ENCODE assay signal across 9 cellular contexts in genomic region chr11:72741849-72742521, GRCh38. TPM values are rescaled to one million over a fixed set of nuclear protein-coding genes. Genes with fewer than 3 reads are reported as not detected.
DNase-seq lines count a peak whose midpoint lies in the region; ATAC-seq and TF ChIP-seq lines count a peak whose summit lies in the region.
"Had no signal": no experiment of that assay in that cellular context is flagged by ENCODE, and none has a peak within 500 bp of the region (broad histone marks: within the 10 kb centered on the region; RNA-seq: fewer than 3 reads in every experiment).

No MANE protein-coding gene starts in this region.

- peak overlapping the region; percentile 17; the same call in 1 of the 2 replicates for H3K4me3 ChIP-seq in GM23338
- no peak overlapping the region for H3K4me3 ChIP-seq in esophagus squamous epithelium
- H3K4me3 ChIP-seq in osteoblast (ENCODE audit: insufficient read depth, low read length), result no peak overlapping the region

- H2AFZ ChIP-seq in GM23338 (no peak overlapping the region), osteoblast (ENCODE audit: low read length) (peak overlapping the region; percentile 37)

- peaks cover 12% of the 10 kb centered on the region for H4K20me1 ChIP-seq in GM23338 (replicated peaks; ENCODE audit: insufficient read depth)
- H4K20me1 ChIP-seq in osteoblast (ENCODE audit: insufficient read depth, low read length), result peaks cover 4% of the 10 kb centered on the region

- H3K9me2 ChIP-seq in GM23338 (ENCODE audit: insufficient read depth), result no peaks in the 10 kb centered on the region

- intact Hi-C loops in esophagus squamous epithelium (cut with DNase I), result no loop called here

- no peak for ATAC-seq in GM23338
- no peak for ATAC-seq in HG03196 (IDR thresholded peaks at IDR 0.05; ENCODE audit: unreplicated experiment)

- peaks cover 8% of the 10 kb centered on the region for H3K27me3 Mint-ChIP-seq in GM23338 (ENCODE audit: insufficient read depth, low read depth, poor library complexity)

- peaks cover 28% of the 10 kb centered on the region for H3K4me1 ChIP-seq in GM23338 (ENCODE audit: insufficient read depth)
- H3K4me1 ChIP-seq in esophagus squamous epithelium, result peaks cover 30 to 77% (median 50%) of the 10 kb centered on the region in 3 donors
- peaks cover 36% of the 10 kb centered on the region for H3K4me1 ChIP-seq in osteoblast (ENCODE audit: insufficient read depth, low read length)

- peak overlapping the region; percentile 66; the same call in 1 of the 2 replicates for H3K4me2 ChIP-seq in GM23338
- H3K4me2 ChIP-seq in osteoblast (ENCODE audit: insufficient read depth, low read length), result no peak overlapping the region

- no peaks in the 10 kb centered on the region for H3K36me3 ChIP-seq in GM23338 (ENCODE audit: insufficient read depth)
- no peaks in the 10 kb centered on the region for H3K36me3 ChIP-seq in esophagus squamous epithelium
- H3K36me3 ChIP-seq in osteoblast (ENCODE audit: insufficient read depth, low read length), result no peaks in the 10 kb centered on the region

- H3K36me3 Mint-ChIP-seq in GM23338 (ENCODE audit: low read depth), result no peaks in the 10 kb centered on the region; the same call in 1 of the 3 replicates

- peaks cover 50% of the 10 kb centered on the region for H3K4me1 Mint-ChIP-seq in GM23338

- H3K79me2 ChIP-seq in GM23338 (replicated peaks; ENCODE audit: insufficient read depth) (peaks cover 68% of the 10 kb centered on the region), osteoblast (ENCODE audit: insufficient read depth, low read length) (peaks cover 76% of the 10 kb centered on the region)

- no peaks in the 10 kb centered on the region for H3K9me3 Mint-ChIP-seq in GM23338

- DNase-seq in GM23338 (ENCODE audit: low spot score) (no peak), NOMO-1 treated with DMSO at 0.1 percent for 48 hours (lab: John Stamatoyannopoulos, UW; ENCODE audit: unreplicated experiment) (peak; percentile 32), esophagus squamous epithelium (lab: John Stamatoyannopoulos, UW) (no peak), osteoblast (ENCODE audit: insufficient read length, low spot score, missing footprints) (no peak), GOT3 (lab: John Stamatoyannopoulos, UW) (no peak), AG20443 (ENCODE audit: low spot score) (no peak), HPDE6-E6E7 (ENCODE audit: extremely low spot score) (no peak)
- DNase-seq: NCI-H1092 treated with DMSO at 0.1 percent for 48 hours had no signal

- peak overlapping the region; percentile 96 for H3K27ac Mint-ChIP-seq in GM23338

- H3K27ac ChIP-seq in GM23338 (ENCODE audit: low read depth) (peak overlapping the region; percentile 92), esophagus squamous epithelium (peak overlapping the region in 3 of 4 donors; percentile 11 to 48 (median 45)), osteoblast (ENCODE audit: low read depth, low read length) (peak overlapping the region; percentile 33)

- WGBS in esophagus squamous epithelium, 2 donors, result 54 to 66% methylated on average over 3 to 4 of the region's 7 CpGs

- TF ChIP-seq CTCF in GM23338 (conservative IDR thresholded peaks at IDR 0.05; ENCODE audit: low read depth in 2 of 2) (no peak), esophagus squamous epithelium (IDR thresholded peaks at IDR 0.05) (no peak), osteoblast (IDR thresholded peaks at IDR 0.05; ENCODE audit: extremely low read depth, low read depth, low read length) (no peak)

- no peak overlapping the region; the same call in 2 of the 3 replicates for H3K4me3 Mint-ChIP-seq in GM23338

- no peaks in the 10 kb centered on the region for H3F3A ChIP-seq in GM23338 (replicated peaks; ENCODE audit: low read depth)

- no peak for TF ChIP-seq POLR2A in esophagus squamous epithelium (IDR thresholded peaks at IDR 0.05)

- no peaks in the 10 kb centered on the region for H3K27me3 ChIP-seq in GM23338 (ENCODE audit: insufficient read depth)
- H3K27me3 ChIP-seq in esophagus squamous epithelium, result no peaks in the 10 kb centered on the region
- H3K27me3 ChIP-seq in osteoblast (ENCODE audit: insufficient read depth, low read length), result no peaks in the 10 kb centered on the region

- no peaks in the 10 kb centered on the region for H3K9me3 ChIP-seq in esophagus squamous epithelium
- H3K9me3 ChIP-seq in osteoblast (ENCODE audit: low read depth, low read length), result no peaks in the 10 kb centered on the region

TF ChIP-seq in GM23338, 12 proteins besides CTCF, POLR2A, EP300 and RAD21:
- TF ChIP-seq CREB1 (CRISPR knock-in tag; IDR thresholded peaks at IDR 0.05; ENCODE audit: low read depth) (no peak), ZNF331 (CRISPR knock-in tag; IDR thresholded peaks at IDR 0.05; ENCODE audit: low read depth) (no peak), REST (IDR thresholded peaks at IDR 0.05; ENCODE audit: unreplicated experiment) (no peak), JUNB (IDR thresholded peaks at IDR 0.05; ENCODE audit: unreplicated experiment) (no peak), EZH2 (IDR thresholded peaks at IDR 0.05; ENCODE audit: low read depth, unreplicated experiment) (no peak), STAT1 (IDR thresholded peaks at IDR 0.05; ENCODE audit: unreplicated experiment) (no peak), NANOG (IDR thresholded peaks at IDR 0.05; ENCODE audit: borderline replicate concordance) (no peak)
- TF ChIP-seq, protein P1, sequence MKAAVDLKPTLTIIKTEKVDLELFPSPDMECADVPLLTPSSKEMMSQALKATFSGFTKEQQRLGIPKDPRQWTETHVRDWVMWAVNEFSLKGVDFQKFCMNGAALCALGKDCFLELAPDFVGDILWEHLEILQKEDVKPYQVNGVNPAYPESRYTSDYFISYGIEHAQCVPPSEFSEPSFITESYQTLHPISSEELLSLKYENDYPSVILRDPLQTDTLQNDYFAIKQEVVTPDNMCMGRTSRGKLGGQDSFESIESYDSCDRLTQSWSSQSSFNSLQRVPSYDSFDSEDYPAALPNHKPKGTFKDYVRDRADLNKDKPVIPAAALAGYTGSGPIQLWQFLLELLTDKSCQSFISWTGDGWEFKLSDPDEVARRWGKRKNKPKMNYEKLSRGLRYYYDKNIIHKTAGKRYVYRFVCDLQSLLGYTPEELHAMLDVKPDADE (IDR thresholded peaks at IDR 0.05), result no peak
TF ChIP-seq in GM23338: peak in this region for 0.

RNA-seq across cellular contexts. Expression of gene ARAP1, which starts 10.2 kb away (rescaled TPM):
- 110 and 116 TPM in 2 replicates for total RNA-seq in GM23338 (2014; rRNA removed; shearing (Covaris generic))
- 21.4 and 24.5 TPM in 2 replicates for polyA plus RNA-seq in GM23338 (2016; fragmentation: Nextera tagmentation; extraction: Ambion mirVana)
- total RNA-seq in esophagus squamous epithelium (100 to 1,000 TPM in 1 of 4 donors, 10 to 100 TPM in 3; 37.8 to 114 (median 70.6) TPM), osteoblast (91.6 and 95.2 TPM in 2 replicates)

RNA-seq across cellular contexts. Expression of gene STARD10, which starts 51.9 kb away (rescaled TPM):
- total RNA-seq in GM23338 (2014; rRNA removed; shearing (Covaris generic)), result 14.4 and 20.5 TPM in 2 replicates
- polyA plus RNA-seq in GM23338 (2016; fragmentation: Nextera tagmentation; extraction: Ambion mirVana), result 16.6 and 20.7 TPM in 2 replicates
- total RNA-seq in esophagus squamous epithelium (10 to 100 TPM; 42.2 to 83.1 (median 49.4) TPM), osteoblast (25.3 and 25.7 TPM in 2 replicates)

Comparison
In these comparisons a context has a peak if more than half of its experiments do, and no peak if none do; other contexts are left out.
1. H3K27ac ChIP-seq: peak in every context shown above with its lines; median percentile 92 in GM23338; 45 in esophagus squamous epithelium; 33 in osteoblast.